Comparison of ENCODE assay signal across 18 cellular contexts in the genomic region with DNA sequence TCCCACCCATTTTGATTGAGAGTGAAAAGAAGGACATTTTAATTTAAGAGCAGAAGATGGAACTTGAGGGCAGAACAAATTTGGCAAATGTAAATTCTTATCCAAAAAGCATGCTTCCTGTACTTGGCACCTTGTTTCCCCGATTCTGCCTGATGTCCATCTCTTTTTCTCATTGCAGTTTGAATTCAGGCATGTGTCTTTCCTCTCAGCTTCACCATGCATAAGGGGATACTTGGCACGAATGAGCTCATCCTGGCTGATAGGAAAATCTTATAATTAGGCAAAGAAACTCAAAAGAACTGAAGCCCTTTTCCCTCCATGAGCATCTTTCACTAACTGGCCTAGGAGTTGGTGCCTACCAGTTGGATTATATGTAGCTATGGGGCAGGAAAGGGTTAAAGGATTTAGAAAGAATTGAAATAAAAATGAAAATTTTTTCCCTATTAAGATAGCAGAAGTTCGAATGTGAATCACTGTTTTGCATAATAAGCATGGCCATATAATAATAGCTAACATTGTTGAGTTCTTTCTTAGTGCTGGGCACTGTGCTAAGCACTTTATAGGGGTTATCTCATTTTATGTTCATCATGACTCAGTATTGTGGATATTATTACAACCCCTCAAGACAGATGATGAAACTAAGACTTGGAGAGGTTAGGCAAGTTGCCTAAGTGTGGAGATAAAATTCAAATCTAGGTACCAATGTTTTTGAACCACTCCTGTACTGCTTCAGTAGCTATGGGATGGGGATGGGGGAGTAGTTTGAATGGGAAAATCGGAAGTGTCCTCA.
DNase-seq lines count a peak whose midpoint lies in the region; ATAC-seq and TF ChIP-seq lines count a peak whose summit lies in the region.
"Had no signal": no experiment of that assay in that cellular context is flagged by ENCODE, and none has a peak within 500 bp of the region (broad histone marks: within the 10 kb centered on the region; RNA-seq: fewer than 3 reads in every experiment).

No MANE protein-coding gene starts in this region.

- no peaks in the 10 kb centered on the region for H3K36me3 ChIP-seq in HAP-1 (replicated peaks)
- H3K36me3 ChIP-seq: transverse colon had no signal

- H3K4me3 ChIP-seq in fibroblast of villous mesenchyme (ENCODE audit: low read depth, low read length) (no peak overlapping the region), HAP-1 (no peak overlapping the region)
- H3K4me3 ChIP-seq: psoas muscle, transverse colon had no signal

- no peaks in the 10 kb centered on the region for H3K27me3 ChIP-seq in HAP-1 (ENCODE audit: low read depth)
- H3K27me3 ChIP-seq: transverse colon had no signal

- in situ Hi-C loops in HAP-1 (cut with MboI; ENCODE audit: low sequenced_read_pairs): no loop called here

- no peaks in the 10 kb centered on the region; the same call in 1 of the 2 replicates for H3K4me1 ChIP-seq in HAP-1
- H3K4me1 ChIP-seq: Caco-2 had no signal

- TF ChIP-seq CTCF in fibroblast of villous mesenchyme (IDR thresholded peaks at IDR 0.05; ENCODE audit: insufficient read depth, low read depth, low read length) (no peak), GM10266 (IDR thresholded peaks at IDR 0.05; ENCODE audit: control insufficient read depth, insufficient read depth, low read depth, missing control alignments) (no peak)

- no peaks in the 10 kb centered on the region for H3K9me3 ChIP-seq in HAP-1
- H3K9me3 ChIP-seq: Caco-2, psoas muscle, transverse colon had no signal

- no peak for ATAC-seq in GM19351 (IDR thresholded peaks at IDR 0.05; ENCODE audit: unreplicated experiment)
- ATAC-seq: activated CD8-positive, alpha-beta T cell treated with anti-CD3 and anti-CD28 coated beads for 36 hours; activated T-helper 17 cell treated with anti-CD3 and anti-CD28 coated beads, Interleukin-2, amount 50 U/mL, for 72 hours had no signal

- DNase-seq in GM04503 (ENCODE audit: low read depth): peak; percentile 51
- DNase-seq in amniotic epithelial cell (ENCODE audit: low read depth): peak; percentile 94
- DNase-seq in fibroblast of villous mesenchyme (ENCODE audit: low read depth): peak; percentile 72
- DNase-seq in stromal cell of bone marrow (ENCODE audit: low read depth): peak; percentile 63
- DNase-seq in HAP-1 (ENCODE audit: low spot score in 2 of 2): no peak
- DNase-seq in GM10266 (ENCODE audit: extremely low spot score): no peak
- DNase-seq: activated CD8-positive, alpha-beta T cell treated with anti-CD3 and anti-CD28 coated beads for 36 hours; amniotic stem cell; Caco-2; effector CD8-positive, alpha-beta T cell; GOT3; kidney; NCI-H1105 treated with DMSO at 0.1 percent for 48 hours; NCI-H345; psoas muscle; transverse colon had no signal

Comparison
In these comparisons a context has a peak if more than half of its experiments do, and no peak if none do; other contexts are left out.
1. DNase-seq: peak in GM04503 (single experiment), amniotic epithelial cell (single experiment), fibroblast of villous mesenchyme (single experiment) and stromal cell of bone marrow (single experiment); none in HAP-1 (0 of 2) and GM10266 (single experiment).